Comparison of ENCODE assay signal across 8 cellular contexts in genomic region chr2:44362207-44363015, GRCh38. TPM values are rescaled to one million over a fixed set of nuclear protein-coding genes. Genes with fewer than 3 reads are reported as not detected.
A peak's percentile ranks its signal among the peaks of the same experiment; 100 is the strongest.
DNase-seq lines count a peak whose midpoint lies in the region; ATAC-seq and TF ChIP-seq lines count a peak whose summit lies in the region.

No MANE protein-coding gene starts in this region.

- peak overlapping the region; percentile 93 for H3K27ac Mint-ChIP-seq in activated B cell treated with CpG ODN at 0.5 μM for 24 hours

- no peaks in the 10 kb centered on the region for H3K27me3 Mint-ChIP-seq in activated B cell treated with CpG ODN at 0.5 μM for 24 hours

- CTCF ChIA-PET in activated B cell treated with CpG ODN at 0.5 μM for 24 hours (lab: Charles Lee) = interaction anchor here (1.0 to 1.6 kb wide), 3 partner anchors 16 to 31 kb away, joined by 3 to 5 read pairs (median 4); no protein-coding TSS in a partner anchor

- DNase-seq in EH (ENCODE audit: low read depth) (peak; percentile 71), LHCN-M2 (ENCODE audit: low read depth) (peak; percentile 47), activated B cell treated with CpG ODN at 0.5 μM for 24 hours (no peak), left lobe of liver (ENCODE audit: low spot score) (peak; percentile 51), NCI-H128 (lab: John Stamatoyannopoulos, UW; ENCODE audit: unreplicated experiment) (no peak)
- peak; percentile 12 to 28 for DNase-seq in stimulated activated CD4-positive, alpha-beta T cell treated with anti-CD3 and anti-CD28 coated beads, Interleukin-4, amount 100 ng/mL, for 48 hours (ENCODE audit: low read depth in 2 of 2)

- H3K4me3 Mint-ChIP-seq in activated B cell treated with CpG ODN at 0.5 μM for 24 hours = peak overlapping the region; percentile 93

- peak overlapping the region; percentile 100 for H3K27ac ChIP-seq in cingulate gyrus (ENCODE audit: low read depth, low read length)

- no peaks in the 10 kb centered on the region for H3K9me3 Mint-ChIP-seq in activated B cell treated with CpG ODN at 0.5 μM for 24 hours

- peaks cover 35% of the 10 kb centered on the region for H3K4me1 Mint-ChIP-seq in activated B cell treated with CpG ODN at 0.5 μM for 24 hours

- peak; percentile 16 for ATAC-seq in GM21737 (IDR thresholded peaks at IDR 0.05; ENCODE audit: unreplicated experiment)
- ATAC-seq in activated B cell treated with CpG ODN at 0.5 μM for 24 hours (ENCODE audit: low read depth) = peak; percentile 7
- peak; percentile 49 for ATAC-seq in left lobe of liver

- H3K36me3 Mint-ChIP-seq in activated B cell treated with CpG ODN at 0.5 μM for 24 hours (ENCODE audit: low read depth) = peaks cover 13% of the 10 kb centered on the region

- intact Hi-C loops in activated B cell treated with CpG ODN at 0.5 μM for 24 hours (cut with micrococcal nuclease) = loop anchor here (5.0 to 10.0 kb wide), 2 partner anchors 765 to 1202 kb away; partner anchors contain the start of gene THADA

- POLR2A ChIA-PET in activated B cell treated with CpG ODN at 0.5 μM for 24 hours (lab: Charles Lee) = interaction anchor here (0.6 to 4.2 kb wide), 14 partner anchors 9 to 1551 kb away, joined by 3 to 59 read pairs (median 4); partner anchors contain the start of genes LRPPRC and PPM1B

- no peak for TF ChIP-seq CTCF in activated B cell treated with CpG ODN at 0.5 μM for 24 hours (IDR thresholded peaks at IDR 0.05)

RNA-seq across cellular contexts. Expression of gene CAMKMT, which starts 0.7 kb away (rescaled TPM):
- total RNA-seq in LHCN-M2 (2014; rRNA removed) = 6.2 and 10.1 TPM in 2 replicates
- 3.8 TPM for polyA plus RNA-seq in LHCN-M2 (2012)
- total RNA-seq in activated B cell treated with CpG ODN at 0.5 μM for 24 hours = 17.4 and 21.2 TPM in 2 replicates
- 4.9 TPM for total RNA-seq in left lobe of liver

RNA-seq across cellular contexts. Expression of gene PREPL, which starts 1.1 kb away (rescaled TPM):
- total RNA-seq in LHCN-M2 (2014; rRNA removed) (38.5 and 43.2 TPM in 2 replicates), activated B cell treated with CpG ODN at 0.5 μM for 24 hours (29.2 and 33.3 TPM in 2 replicates), left lobe of liver (15.4 TPM)
- polyA plus RNA-seq in LHCN-M2 (2012) = 11.5 TPM

Comparison
In these comparisons a context has a peak if more than half of its experiments do, and no peak if none do; other contexts are left out.
1. DNase-seq: peak in EH (single experiment), LHCN-M2 (single experiment), left lobe of liver (single experiment) and stimulated activated CD4-positive, alpha-beta T cell treated with anti-CD3 and anti-CD28 coated beads, Interleukin-4, amount 100 ng/mL, for 48 hours (2 of 2); none in activated B cell treated with CpG ODN at 0.5 μM for 24 hours (single experiment) and NCI-H128 (single experiment).
2. Peak in every context shown above with its lines, with median percentiles within 50 percentile points of each other: ATAC-seq.